Comparison of ENCODE assay signal across 1 cellular context in the genomic region with DNA sequence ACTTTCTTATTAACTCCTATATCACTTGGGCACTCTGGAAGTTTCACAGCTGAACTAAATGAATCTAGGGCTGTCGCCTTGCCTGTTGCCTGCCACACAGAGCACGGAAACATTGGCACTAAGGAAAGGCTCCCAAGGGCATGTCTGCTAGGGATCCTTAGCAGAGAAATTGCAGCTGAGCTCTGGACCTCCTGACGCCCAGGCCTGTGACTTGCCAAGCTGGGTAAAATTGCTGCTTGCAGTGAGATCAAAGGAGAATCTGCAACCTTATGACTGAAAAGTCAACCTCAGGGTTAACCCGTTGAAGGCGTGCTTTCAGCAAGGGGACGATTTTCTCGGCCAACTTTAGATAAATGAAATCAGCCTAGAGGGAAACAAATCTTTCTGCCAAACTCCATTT.
TF ChIP-seq lines count a peak whose summit lies in the region.

No MANE protein-coding gene starts in this region.

TF ChIP-seq in SK-N-SH, 30 proteins besides CTCF, POLR2A, EP300 and RAD21 (continued from another document):
- TF ChIP-seq, protein P1, sequence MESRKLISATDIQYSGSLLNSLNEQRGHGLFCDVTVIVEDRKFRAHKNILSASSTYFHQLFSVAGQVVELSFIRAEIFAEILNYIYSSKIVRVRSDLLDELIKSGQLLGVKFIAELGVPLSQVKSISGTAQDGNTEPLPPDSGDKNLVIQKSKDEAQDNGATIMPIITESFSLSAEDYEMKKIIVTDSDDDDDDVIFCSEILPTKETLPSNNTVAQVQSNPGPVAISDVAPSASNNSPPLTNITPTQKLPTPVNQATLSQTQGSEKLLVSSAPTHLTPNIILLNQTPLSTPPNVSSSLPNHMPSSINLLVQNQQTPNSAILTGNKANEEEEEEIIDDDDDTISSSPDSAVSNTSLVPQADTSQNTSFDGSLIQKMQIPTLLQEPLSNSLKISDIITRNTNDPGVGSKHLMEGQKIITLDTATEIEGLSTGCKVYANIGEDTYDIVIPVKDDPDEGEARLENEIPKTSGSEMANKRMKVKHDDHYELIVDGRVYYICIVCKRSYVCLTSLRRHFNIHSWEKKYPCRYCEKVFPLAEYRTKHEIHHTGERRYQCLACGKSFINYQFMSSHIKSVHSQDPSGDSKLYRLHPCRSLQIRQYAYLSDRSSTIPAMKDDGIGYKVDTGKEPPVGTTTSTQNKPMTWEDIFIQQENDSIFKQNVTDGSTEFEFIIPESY (IDR thresholded peaks at IDR 0.05; ENCODE audit: borderline replicate concordance, low read depth): no peak
- TF ChIP-seq MEF2A (IDR thresholded peaks at IDR 0.05; ENCODE audit: borderline replicate concordance, low read depth) (no peak), RFX5 (IDR thresholded peaks at IDR 0.05; ENCODE audit: low read length) (no peak), TAF1 (IDR thresholded peaks at IDR 0.05; ENCODE audit: borderline replicate concordance, low read depth, low read length) (no peak)
